ENCODE assay signal across 2 cellular contexts in genomic region chr15:74391604-74392401, GRCh38.
TF ChIP-seq lines count a peak whose summit lies in the region.

No MANE protein-coding gene starts in this region.

TF ChIP-seq in H1, 55 proteins besides CTCF, POLR2A, EP300 and RAD21:
- TF ChIP-seq CHD2 (IDR thresholded peaks at IDR 0.05; ENCODE audit: low read length) (no peak), RBBP5 (IDR thresholded peaks at IDR 0.05; ENCODE audit: borderline replicate concordance, low read depth, low read length) (no peak), NANOG (IDR thresholded peaks at IDR 0.05; ENCODE audit: insufficient read depth, low read depth, low read length, poor library complexity, severe bottlenecking) (no peak), SP1 (IDR thresholded peaks at IDR 0.05; ENCODE audit: low read depth, low read length) (no peak), SAP30 (IDR thresholded peaks at IDR 0.05; ENCODE audit: insufficient read depth, insufficient replicate concordance, low read length) (no peak), TBP (IDR thresholded peaks at IDR 0.05; ENCODE audit: low read depth, low read length) (no peak), PHF8 (conservative IDR thresholded peaks at IDR 0.05; ENCODE audit: low read depth, low read length) (no peak), RXRA (IDR thresholded peaks at IDR 0.05; ENCODE audit: insufficient read depth, low read depth, low read length) (no peak), EGR1 (IDR thresholded peaks at IDR 0.05; ENCODE audit: borderline replicate concordance, low read depth, low read length) (no peak), MAFK (IDR thresholded peaks at IDR 0.05; ENCODE audit: low read depth, low read length) (no peak), TEAD4 (IDR thresholded peaks at IDR 0.05; ENCODE audit: low read depth, low read length) (no peak), RNF2 (IDR thresholded peaks at IDR 0.05; ENCODE audit: borderline replicate concordance, low read depth, low read length, missing control alignments, poor library complexity, severe bottlenecking) (no peak), EZH2 (IDR thresholded peaks at IDR 0.05; ENCODE audit: low read depth, low read length, severe bottlenecking) (no peak), KDM1A (IDR thresholded peaks at IDR 0.05; ENCODE audit: borderline replicate concordance, low read length) (no peak), SIRT6 (IDR thresholded peaks at IDR 0.05; ENCODE audit: low read length) (no peak), SP4 (IDR thresholded peaks at IDR 0.05; ENCODE audit: low read length) (no peak), RFX5 (IDR thresholded peaks at IDR 0.05; ENCODE audit: borderline replicate concordance, low read depth, low read length) (no peak)
- TF ChIP-seq, protein P1, sequence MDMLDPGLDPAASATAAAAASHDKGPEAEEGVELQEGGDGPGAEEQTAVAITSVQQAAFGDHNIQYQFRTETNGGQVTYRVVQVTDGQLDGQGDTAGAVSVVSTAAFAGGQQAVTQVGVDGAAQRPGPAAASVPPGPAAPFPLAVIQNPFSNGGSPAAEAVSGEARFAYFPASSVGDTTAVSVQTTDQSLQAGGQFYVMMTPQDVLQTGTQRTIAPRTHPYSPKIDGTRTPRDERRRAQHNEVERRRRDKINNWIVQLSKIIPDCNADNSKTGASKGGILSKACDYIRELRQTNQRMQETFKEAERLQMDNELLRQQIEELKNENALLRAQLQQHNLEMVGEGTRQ (IDR thresholded peaks at IDR 0.05; ENCODE audit: low read length) = no peak
TF ChIP-seq in H1: peak in this region for 0.

TF ChIP-seq in HEK293T, 16 proteins besides CTCF, POLR2A, EP300 and RAD21:
- no peak for TF ChIP-seq BHLHE40 (IDR thresholded peaks at IDR 0.05; ENCODE audit: borderline replicate concordance)
- TF ChIP-seq SUZ12 (IDR thresholded peaks at IDR 0.05) = no peak
- TF ChIP-seq FOXM1 (IDR thresholded peaks at IDR 0.05; ENCODE audit: borderline replicate concordance) = no peak
- TF ChIP-seq NFRKB (IDR thresholded peaks at IDR 0.05) = no peak
- no peak for TF ChIP-seq ELF4 (IDR thresholded peaks at IDR 0.05)
- TF ChIP-seq ARNT (IDR thresholded peaks at IDR 0.05) = no peak
- TF ChIP-seq, protein P2, sequence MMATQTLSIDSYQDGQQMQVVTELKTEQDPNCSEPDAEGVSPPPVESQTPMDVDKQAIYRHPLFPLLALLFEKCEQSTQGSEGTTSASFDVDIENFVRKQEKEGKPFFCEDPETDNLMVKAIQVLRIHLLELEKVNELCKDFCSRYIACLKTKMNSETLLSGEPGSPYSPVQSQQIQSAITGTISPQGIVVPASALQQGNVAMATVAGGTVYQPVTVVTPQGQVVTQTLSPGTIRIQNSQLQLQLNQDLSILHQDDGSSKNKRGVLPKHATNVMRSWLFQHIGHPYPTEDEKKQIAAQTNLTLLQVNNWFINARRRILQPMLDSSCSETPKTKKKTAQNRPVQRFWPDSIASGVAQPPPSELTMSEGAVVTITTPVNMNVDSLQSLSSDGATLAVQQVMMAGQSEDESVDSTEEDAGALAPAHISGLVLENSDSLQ (IDR thresholded peaks at IDR 0.05) = no peak
- no peak for TF ChIP-seq ZNF384 (IDR thresholded peaks at IDR 0.05)
- TF ChIP-seq TARDBP (IDR thresholded peaks at IDR 0.05) = no peak
- TF ChIP-seq HDGF (IDR thresholded peaks at IDR 0.05; ENCODE audit: borderline replicate concordance) = no peak
- TF ChIP-seq FOXA1 (IDR thresholded peaks at IDR 0.05) = no peak
- TF ChIP-seq LEF1 (IDR thresholded peaks at IDR 0.05; ENCODE audit: borderline replicate concordance) = no peak
- TF ChIP-seq FOXK2 (IDR thresholded peaks at IDR 0.05) = no peak
- TF ChIP-seq L3MBTL2 (conservative IDR thresholded peaks at IDR 0.05) = no peak
- TF ChIP-seq SP1 (IDR thresholded peaks at IDR 0.05) = no peak
- no peak for TF ChIP-seq CTBP1 (IDR thresholded peaks at IDR 0.05; ENCODE audit: borderline replicate concordance)
TF ChIP-seq in HEK293T: peak in this region for 0.
